Comparison of ENCODE assay signal across 26 cellular contexts in genomic region chr16:87669672-87670071, GRCh38.
"Had no signal": no experiment of that assay in that cellular context is flagged by ENCODE, and none has a peak within 500 bp of the region (broad histone marks: within the 10 kb centered on the region; RNA-seq: fewer than 3 reads in every experiment).

No MANE protein-coding gene starts in this region.

- H3K27ac Mint-ChIP-seq: immature natural killer cell; naive thymus-derived CD8-positive, alpha-beta T cell; nephron; stimulated activated memory B cell treated with anti-CD40 and anti-IgM and Interleukin-4, amounts not matched to agents 10 μg/mL and 1 μg/mL and 100 μg/mL, for 72 hours; type B pancreatic cell had no signal

- ATAC-seq: left colon; left lung; naive thymus-derived CD8-positive, alpha-beta T cell; right cardiac atrium; stimulated activated memory B cell treated with anti-CD40 and anti-IgM and Interleukin-4, amounts not matched to agents 10 μg/mL and 1 μg/mL and 100 μg/mL, for 72 hours; stimulated activated naive CD8-positive, alpha-beta T cell treated with anti-CD3 and anti-CD28 coated beads, Interleukin-15, amount 100 ng/mL, for 72 hours had no signal

- FAIRE-seq: islet of Langerhans, kidney, small intestine had no signal

- H3K79me2 ChIP-seq: parathyroid adenoma had no signal

- H3K4me3 Mint-ChIP-seq: immature natural killer cell; naive thymus-derived CD8-positive, alpha-beta T cell; nephron; stimulated activated memory B cell treated with anti-CD40 and anti-IgM and Interleukin-4, amounts not matched to agents 10 μg/mL and 1 μg/mL and 100 μg/mL, for 72 hours; stimulated activated naive CD8-positive, alpha-beta T cell treated with anti-CD3 and anti-CD28 coated beads, Interleukin-15, amount 100 ng/mL, for 72 hours; type B pancreatic cell had no signal

- H3K9me3 ChIP-seq: left lung, lower lobe of right lung, sigmoid colon, spleen, tibial nerve, uterus had no signal

- H3K36me3 ChIP-seq: left lung, lower lobe of right lung, sigmoid colon, spleen, tibial nerve, uterus had no signal

- DNase-seq: hypothalamus; immature natural killer cell; kidney; left colon; lower lobe of right lung; mammary epithelial cell; mesenchymal stem cell; naive thymus-derived CD8-positive, alpha-beta T cell; nucleus accumbens; retina; sigmoid colon; small intestine; spleen; stimulated activated CD4-positive, alpha-beta T cell treated with anti-CD3 and anti-CD28 coated beads, Interleukin-4, amount 100 ng/mL, for 24 hours; stimulated activated naive CD4-positive, alpha-beta T cell treated with Interleukin-2 at 50 U/mL for 16 hours; stimulated activated naive CD8-positive, alpha-beta T cell treated with anti-CD3 and anti-CD28 coated beads, Interleukin-15, amount 100 ng/mL, for 72 hours; substantia nigra; uterus had no signal

- H3K27ac ChIP-seq: left lung, lower lobe of right lung, parathyroid adenoma, sigmoid colon, spleen, tibial nerve, uterus had no signal

- H3K9me3 Mint-ChIP-seq: immature natural killer cell; naive thymus-derived CD8-positive, alpha-beta T cell; nephron; stimulated activated memory B cell treated with anti-CD40 and anti-IgM and Interleukin-4, amounts not matched to agents 10 μg/mL and 1 μg/mL and 100 μg/mL, for 72 hours; stimulated activated naive CD8-positive, alpha-beta T cell treated with anti-CD3 and anti-CD28 coated beads, Interleukin-15, amount 100 ng/mL, for 72 hours; type B pancreatic cell had no signal

- H2AFZ ChIP-seq: parathyroid adenoma had no signal

- H3K9ac ChIP-seq: parathyroid adenoma had no signal

- H3K27me3 ChIP-seq: uterus had no signal

- H3K4me1 Mint-ChIP-seq: immature natural killer cell; naive thymus-derived CD8-positive, alpha-beta T cell; nephron; stimulated activated naive CD8-positive, alpha-beta T cell treated with anti-CD3 and anti-CD28 coated beads, Interleukin-15, amount 100 ng/mL, for 72 hours had no signal

- H3K4me1 ChIP-seq: left lung, lower lobe of right lung, parathyroid adenoma, sigmoid colon, tibial nerve, uterus had no signal

- H3K27me3 Mint-ChIP-seq: type B pancreatic cell had no signal

- H3K36me3 Mint-ChIP-seq: immature natural killer cell; naive thymus-derived CD8-positive, alpha-beta T cell; stimulated activated memory B cell treated with anti-CD40 and anti-IgM and Interleukin-4, amounts not matched to agents 10 μg/mL and 1 μg/mL and 100 μg/mL, for 72 hours; type B pancreatic cell had no signal

- H3K4me3 ChIP-seq: left lung, lower lobe of right lung, sigmoid colon, spleen, tibial nerve, uterus had no signal
